Comparison of ENCODE assay signal across 1 cellular context in the genomic region with DNA sequence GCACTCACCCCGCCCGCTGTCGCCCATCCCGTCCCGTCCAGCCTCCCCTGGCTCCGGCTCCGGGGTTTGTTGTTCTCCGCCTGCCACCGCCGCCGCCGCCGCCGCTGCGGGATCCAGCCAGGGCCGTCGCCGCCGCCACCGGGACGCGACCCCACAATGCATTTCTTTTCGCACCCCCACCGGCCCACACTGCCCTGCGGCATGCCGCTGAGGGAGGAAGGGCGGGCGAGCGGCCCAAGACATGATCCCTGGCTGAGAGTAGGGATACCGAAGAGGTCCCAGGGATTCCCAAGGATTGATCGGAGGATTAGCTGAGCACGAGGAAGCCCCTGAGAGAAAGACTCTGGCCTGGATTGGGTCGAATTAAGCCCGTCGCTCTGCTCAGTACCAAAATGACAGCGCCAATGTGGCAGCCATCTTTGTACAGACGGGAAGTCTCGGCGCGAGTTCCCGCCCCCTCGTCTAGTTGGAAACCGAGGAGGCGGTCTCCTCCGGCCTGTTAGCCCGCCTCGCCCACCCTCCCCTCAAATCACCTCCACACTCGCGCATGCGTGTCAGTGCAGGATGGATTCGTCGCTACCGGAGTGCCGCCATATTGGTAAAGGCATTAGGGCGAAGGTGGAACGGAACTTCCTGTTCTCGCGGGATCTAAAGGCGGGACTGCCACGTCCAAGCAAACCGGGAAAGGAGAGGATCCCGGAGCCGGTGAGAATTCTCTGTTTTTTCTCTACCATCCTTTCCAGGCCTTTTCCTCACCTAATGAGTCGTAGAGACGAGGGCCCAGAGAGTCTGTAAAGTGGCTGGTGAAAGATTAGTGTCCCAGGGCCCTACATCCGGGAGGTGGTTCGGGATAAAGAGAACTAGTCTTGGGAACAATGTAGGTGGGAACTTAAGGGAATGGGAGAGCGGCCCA.
TF ChIP-seq lines count a peak whose summit lies in the region.

RXRB (minus strand) TSS at position 432 of the 913 bp plus-strand sequence; CDS start at position 243, 189 bp downstream.
SLC39A7 (plus strand) TSS at position 634 of the 913 bp plus-strand sequence. CDS start 379 bp downstream, outside the sequence.

TF ChIP-seq in HepG2, 621 proteins besides CTCF, POLR2A, EP300 and RAD21 (continued from another document and continues in another):
- TF ChIP-seq, protein P1, sequence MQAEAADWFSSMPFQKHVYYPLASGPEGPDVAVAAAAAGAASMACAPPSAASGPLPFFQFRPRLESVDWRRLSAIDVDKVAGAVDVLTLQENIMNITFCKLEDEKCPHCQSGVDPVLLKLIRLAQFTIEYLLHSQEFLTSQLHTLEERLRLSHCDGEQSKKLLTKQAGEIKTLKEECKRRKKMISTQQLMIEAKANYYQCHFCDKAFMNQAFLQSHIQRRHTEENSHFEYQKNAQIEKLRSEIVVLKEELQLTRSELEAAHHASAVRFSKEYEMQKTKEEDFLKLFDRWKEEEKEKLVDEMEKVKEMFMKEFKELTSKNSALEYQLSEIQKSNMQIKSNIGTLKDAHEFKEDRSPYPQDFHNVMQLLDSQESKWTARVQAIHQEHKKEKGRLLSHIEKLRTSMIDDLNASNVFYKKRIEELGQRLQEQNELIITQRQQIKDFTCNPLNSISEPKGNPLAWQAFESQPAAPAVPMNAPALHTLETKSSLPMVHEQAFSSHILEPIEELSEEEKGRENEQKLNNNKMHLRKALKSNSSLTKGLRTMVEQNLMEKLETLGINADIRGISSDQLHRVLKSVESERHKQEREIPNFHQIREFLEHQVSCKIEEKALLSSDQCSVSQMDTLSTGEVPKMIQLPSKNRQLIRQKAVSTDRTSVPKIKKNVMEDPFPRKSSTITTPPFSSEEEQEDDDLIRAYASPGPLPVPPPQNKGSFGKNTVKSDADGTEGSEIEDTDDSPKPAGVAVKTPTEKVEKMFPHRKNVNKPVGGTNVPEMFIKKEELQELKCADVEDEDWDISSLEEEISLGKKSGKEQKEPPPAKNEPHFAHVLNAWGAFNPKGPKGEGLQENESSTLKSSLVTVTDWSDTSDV (CRISPR knock-in tag; IDR thresholded peaks at IDR 0.05): peak; percentile 81
- TF ChIP-seq KLF16 (CRISPR knock-in tag; IDR thresholded peaks at IDR 0.05) (peak in 1 of 2 experiments; percentile 83; a peak in 2 of 4 replicates), ZNF839 (CRISPR knock-in tag; IDR thresholded peaks at IDR 0.05; ENCODE audit: borderline replicate concordance) (no peak), GZF1 (CRISPR knock-in tag; IDR thresholded peaks at IDR 0.05) (no peak; the same call in 1 of the 2 replicates), FLYWCH1 (CRISPR knock-in tag; IDR thresholded peaks at IDR 0.05) (0 out of 2 replicates have a peak, but pooled peaks have one; percentile 58), BORCS8-MEF2B (CRISPR knock-in tag; IDR thresholded peaks at IDR 0.05) (no peak; the same call in 1 of the 2 replicates), KAT8 (CRISPR knock-in tag; IDR thresholded peaks at IDR 0.05) (peak; percentile 92), ISX (CRISPR knock-in tag; conservative IDR thresholded peaks at IDR 0.05) (peak; percentile 89; the same call in 1 of the 2 replicates), TBX3 (IDR thresholded peaks at IDR 0.05; ENCODE audit: borderline replicate concordance) (peak; percentile 76; the same call in 1 of the 2 replicates), ZNF772 (CRISPR knock-in tag; IDR thresholded peaks at IDR 0.05) (peak; percentile 4; the same call in 1 of the 2 replicates), ZNF124 (CRISPR knock-in tag; IDR thresholded peaks at IDR 0.05) (peak; percentile 15; the same call in 1 of the 2 replicates), AGO1 (IDR thresholded peaks at IDR 0.05; ENCODE audit: low read depth, low read length, poor library complexity, severe bottlenecking) (peak; percentile 74), THYN1 (CRISPR knock-in tag; IDR thresholded peaks at IDR 0.05; ENCODE audit: borderline replicate concordance, low read depth) (no peak), SMARCE1 (IDR thresholded peaks at IDR 0.05; ENCODE audit: borderline replicate concordance) (no peak), ZNF343 (CRISPR knock-in tag; IDR thresholded peaks at IDR 0.05) (0 out of 2 replicates have a peak, but pooled peaks have one; percentile 73), KMT2A (CRISPR knock-in tag; IDR thresholded peaks at IDR 0.05) (peak; percentile 83), SALL2 (CRISPR knock-in tag; IDR thresholded peaks at IDR 0.05) (peak; percentile 91), ZNF724P (CRISPR knock-in tag; IDR thresholded peaks at IDR 0.05; ENCODE audit: borderline replicate concordance) (0 out of 2 replicates have a peak, but pooled peaks have one; percentile 63), SP5 (CRISPR knock-in tag; IDR thresholded peaks at IDR 0.05; ENCODE audit: borderline replicate concordance, low read depth) (peak; percentile 64; the same call in 1 of the 2 replicates), ZBTB20 (CRISPR knock-in tag; IDR thresholded peaks at IDR 0.05; ENCODE audit: borderline replicate concordance, low read depth) (no peak; the same call in 1 of the 2 replicates), ZNF709 (CRISPR knock-in tag; IDR thresholded peaks at IDR 0.05) (peak; percentile 94), ZNF235 (CRISPR knock-in tag; IDR thresholded peaks at IDR 0.05; ENCODE audit: borderline replicate concordance) (0 out of 2 replicates have a peak, but pooled peaks have one; percentile 49), ZNF761 (CRISPR knock-in tag; conservative IDR thresholded peaks at IDR 0.05) (peak; percentile 87), ZSCAN22 (CRISPR knock-in tag; IDR thresholded peaks at IDR 0.05) (peak; percentile 15; the same call in 1 of the 2 replicates), RCOR2 (CRISPR knock-in tag; IDR thresholded peaks at IDR 0.05) (0 out of 2 replicates have a peak, but pooled peaks have one; percentile 11), ELF4 (CRISPR knock-in tag; IDR thresholded peaks at IDR 0.05; ENCODE audit: borderline replicate concordance) (no peak; the same call in 1 of the 2 replicates), TFDP1 (CRISPR knock-in tag; IDR thresholded peaks at IDR 0.05; ENCODE audit: borderline replicate concordance) (peak; percentile 57; the same call in 1 of the 2 replicates), ZBTB38 (CRISPR knock-in tag; IDR thresholded peaks at IDR 0.05) (peak; percentile 75; the same call in 1 of the 2 replicates), ZNF205 (CRISPR knock-in tag; IDR thresholded peaks at IDR 0.05) (no peak)
- TF ChIP-seq, protein P2, sequence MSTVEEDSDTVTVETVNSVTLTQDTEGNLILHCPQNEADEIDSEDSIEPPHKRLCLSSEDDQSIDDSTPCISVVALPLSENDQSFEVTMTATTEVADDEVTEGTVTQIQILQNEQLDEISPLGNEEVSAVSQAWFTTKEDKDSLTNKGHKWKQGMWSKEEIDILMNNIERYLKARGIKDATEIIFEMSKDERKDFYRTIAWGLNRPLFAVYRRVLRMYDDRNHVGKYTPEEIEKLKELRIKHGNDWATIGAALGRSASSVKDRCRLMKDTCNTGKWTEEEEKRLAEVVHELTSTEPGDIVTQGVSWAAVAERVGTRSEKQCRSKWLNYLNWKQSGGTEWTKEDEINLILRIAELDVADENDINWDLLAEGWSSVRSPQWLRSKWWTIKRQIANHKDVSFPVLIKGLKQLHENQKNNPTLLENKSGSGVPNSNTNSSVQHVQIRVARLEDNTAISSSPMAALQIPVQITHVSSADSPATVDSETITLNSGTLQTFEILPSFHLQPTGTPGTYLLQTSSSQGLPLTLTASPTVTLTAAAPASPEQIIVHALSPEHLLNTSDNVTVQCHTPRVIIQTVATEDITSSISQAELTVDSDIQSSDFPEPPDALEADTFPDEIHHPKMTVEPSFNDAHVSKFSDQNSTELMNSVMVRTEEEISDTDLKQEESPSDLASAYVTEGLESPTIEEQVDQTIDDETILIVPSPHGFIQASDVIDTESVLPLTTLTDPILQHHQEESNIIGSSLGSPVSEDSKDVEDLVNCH (CRISPR knock-in tag; IDR thresholded peaks at IDR 0.05): 0 out of 2 replicates have a peak, but pooled peaks have one; percentile 4
- TF ChIP-seq, protein P3, sequence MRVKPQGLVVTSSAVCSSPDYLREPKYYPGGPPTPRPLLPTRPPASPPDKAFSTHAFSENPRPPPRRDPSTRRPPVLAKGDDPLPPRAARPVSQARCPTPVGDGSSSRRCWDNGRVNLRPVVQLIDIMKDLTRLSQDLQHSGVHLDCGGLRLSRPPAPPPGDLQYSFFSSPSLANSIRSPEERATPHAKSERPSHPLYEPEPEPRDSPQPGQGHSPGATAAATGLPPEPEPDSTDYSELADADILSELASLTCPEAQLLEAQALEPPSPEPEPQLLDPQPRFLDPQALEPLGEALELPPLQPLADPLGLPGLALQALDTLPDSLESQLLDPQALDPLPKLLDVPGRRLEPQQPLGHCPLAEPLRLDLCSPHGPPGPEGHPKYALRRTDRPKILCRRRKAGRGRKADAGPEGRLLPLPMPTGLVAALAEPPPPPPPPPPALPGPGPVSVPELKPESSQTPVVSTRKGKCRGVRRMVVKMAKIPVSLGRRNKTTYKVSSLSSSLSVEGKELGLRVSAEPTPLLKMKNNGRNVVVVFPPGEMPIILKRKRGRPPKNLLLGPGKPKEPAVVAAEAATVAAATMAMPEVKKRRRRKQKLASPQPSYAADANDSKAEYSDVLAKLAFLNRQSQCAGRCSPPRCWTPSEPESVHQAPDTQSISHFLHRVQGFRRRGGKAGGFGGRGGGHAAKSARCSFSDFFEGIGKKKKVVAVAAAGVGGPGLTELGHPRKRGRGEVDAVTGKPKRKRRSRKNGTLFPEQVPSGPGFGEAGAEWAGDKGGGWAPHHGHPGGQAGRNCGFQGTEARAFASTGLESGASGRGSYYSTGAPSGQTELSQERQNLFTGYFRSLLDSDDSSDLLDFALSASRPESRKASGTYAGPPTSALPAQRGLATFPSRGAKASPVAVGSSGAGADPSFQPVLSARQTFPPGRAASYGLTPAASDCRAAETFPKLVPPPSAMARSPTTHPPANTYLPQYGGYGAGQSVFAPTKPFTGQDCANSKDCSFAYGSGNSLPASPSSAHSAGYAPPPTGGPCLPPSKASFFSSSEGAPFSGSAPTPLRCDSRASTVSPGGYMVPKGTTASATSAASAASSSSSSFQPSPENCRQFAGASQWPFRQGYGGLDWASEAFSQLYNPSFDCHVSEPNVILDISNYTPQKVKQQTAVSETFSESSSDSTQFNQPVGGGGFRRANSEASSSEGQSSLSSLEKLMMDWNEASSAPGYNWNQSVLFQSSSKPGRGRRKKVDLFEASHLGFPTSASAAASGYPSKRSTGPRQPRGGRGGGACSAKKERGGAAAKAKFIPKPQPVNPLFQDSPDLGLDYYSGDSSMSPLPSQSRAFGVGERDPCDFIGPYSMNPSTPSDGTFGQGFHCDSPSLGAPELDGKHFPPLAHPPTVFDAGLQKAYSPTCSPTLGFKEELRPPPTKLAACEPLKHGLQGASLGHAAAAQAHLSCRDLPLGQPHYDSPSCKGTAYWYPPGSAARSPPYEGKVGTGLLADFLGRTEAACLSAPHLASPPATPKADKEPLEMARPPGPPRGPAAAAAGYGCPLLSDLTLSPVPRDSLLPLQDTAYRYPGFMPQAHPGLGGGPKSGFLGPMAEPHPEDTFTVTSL (CRISPR knock-in tag; IDR thresholded peaks at IDR 0.05; ENCODE audit: borderline replicate concordance): peak; percentile 51; the same call in 1 of the 2 replicates
- TF ChIP-seq, protein P4, sequence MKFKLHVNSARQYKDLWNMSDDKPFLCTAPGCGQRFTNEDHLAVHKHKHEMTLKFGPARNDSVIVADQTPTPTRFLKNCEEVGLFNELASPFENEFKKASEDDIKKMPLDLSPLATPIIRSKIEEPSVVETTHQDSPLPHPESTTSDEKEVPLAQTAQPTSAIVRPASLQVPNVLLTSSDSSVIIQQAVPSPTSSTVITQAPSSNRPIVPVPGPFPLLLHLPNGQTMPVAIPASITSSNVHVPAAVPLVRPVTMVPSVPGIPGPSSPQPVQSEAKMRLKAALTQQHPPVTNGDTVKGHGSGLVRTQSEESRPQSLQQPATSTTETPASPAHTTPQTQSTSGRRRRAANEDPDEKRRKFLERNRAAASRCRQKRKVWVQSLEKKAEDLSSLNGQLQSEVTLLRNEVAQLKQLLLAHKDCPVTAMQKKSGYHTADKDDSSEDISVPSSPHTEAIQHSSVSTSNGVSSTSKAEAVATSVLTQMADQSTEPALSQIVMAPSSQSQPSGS (CRISPR knock-in tag; IDR thresholded peaks at IDR 0.05): peak; percentile 60; the same call in 1 of the 2 replicates
- TF ChIP-seq, protein P5, sequence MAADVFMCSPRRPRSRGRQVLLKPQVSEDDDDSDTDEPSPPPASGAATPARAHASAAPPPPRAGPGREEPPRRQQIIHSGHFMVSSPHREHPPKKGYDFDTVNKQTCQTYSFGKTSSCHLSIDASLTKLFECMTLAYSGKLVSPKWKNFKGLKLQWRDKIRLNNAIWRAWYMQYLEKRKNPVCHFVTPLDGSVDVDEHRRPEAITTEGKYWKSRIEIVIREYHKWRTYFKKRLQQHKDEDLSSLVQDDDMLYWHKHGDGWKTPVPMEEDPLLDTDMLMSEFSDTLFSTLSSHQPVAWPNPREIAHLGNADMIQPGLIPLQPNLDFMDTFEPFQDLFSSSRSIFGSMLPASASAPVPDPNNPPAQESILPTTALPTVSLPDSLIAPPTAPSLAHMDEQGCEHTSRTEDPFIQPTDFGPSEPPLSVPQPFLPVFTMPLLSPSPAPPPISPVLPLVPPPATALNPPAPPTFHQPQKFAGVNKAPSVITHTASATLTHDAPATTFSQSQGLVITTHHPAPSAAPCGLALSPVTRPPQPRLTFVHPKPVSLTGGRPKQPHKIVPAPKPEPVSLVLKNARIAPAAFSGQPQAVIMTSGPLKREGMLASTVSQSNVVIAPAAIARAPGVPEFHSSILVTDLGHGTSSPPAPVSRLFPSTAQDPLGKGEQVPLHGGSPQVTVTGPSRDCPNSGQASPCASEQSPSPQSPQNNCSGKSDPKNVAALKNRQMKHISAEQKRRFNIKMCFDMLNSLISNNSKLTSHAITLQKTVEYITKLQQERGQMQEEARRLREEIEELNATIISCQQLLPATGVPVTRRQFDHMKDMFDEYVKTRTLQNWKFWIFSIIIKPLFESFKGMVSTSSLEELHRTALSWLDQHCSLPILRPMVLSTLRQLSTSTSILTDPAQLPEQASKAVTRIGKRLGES (CRISPR knock-in tag; IDR thresholded peaks at IDR 0.05; ENCODE audit: borderline replicate concordance): 0 out of 2 replicates have a peak, but pooled peaks have one; percentile 63
